32 cellular contexts compared by ENCODE assay signal in the genomic region with DNA sequence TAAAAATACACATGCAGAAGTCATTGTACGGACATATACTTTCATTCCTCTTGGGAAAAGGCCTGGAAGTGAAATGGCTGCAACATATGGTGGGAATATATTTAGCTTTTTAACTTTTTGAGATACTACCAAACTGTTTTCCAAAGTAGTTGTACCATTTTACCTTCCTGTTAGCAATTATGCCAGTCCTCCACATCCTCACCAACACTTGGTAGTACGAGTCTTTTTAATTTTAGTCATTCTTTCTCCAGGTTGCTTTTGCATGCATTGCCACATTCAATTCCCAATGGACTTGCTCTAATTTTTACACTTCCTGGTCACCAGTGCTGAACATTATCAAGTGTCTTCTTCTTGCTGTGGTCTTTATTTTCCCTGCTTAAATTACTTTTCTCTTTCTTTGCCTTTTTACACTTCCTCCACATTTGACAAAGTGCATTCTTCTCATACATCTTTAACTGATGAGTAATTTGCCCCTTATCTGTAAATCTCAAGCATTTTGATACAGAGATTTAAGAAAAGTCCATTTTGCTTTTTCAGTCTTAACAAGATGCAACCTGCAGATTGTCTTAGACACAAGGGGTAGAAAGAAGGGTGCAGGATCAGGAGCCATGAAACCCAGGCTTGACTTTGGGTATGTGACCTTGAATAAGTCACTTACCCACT. TPM values are rescaled to one million over a fixed set of nuclear protein-coding genes. Genes with fewer than 3 reads are reported as not detected.
"Had no signal": no experiment of that assay in that cellular context is flagged by ENCODE, and none has a peak within 500 bp of the region (broad histone marks: within the 10 kb centered on the region; RNA-seq: fewer than 3 reads in every experiment).

No MANE protein-coding gene starts in this region.

- DNase-seq: activated CD4-positive, alpha-beta memory T cell treated with anti-CD3 and anti-CD28 coated beads for 36 hours; activated CD4-positive, alpha-beta T cell treated with anti-CD3 and anti-CD28 coated beads for 36 hours; activated CD4-positive, alpha-beta T cell treated with anti-CD3 and anti-CD28 coated beads, Interleukin-2, amount 10 ng/mL, durations not matched to agents 24 days and 14 days; activated CD4-positive, CD25-positive, alpha-beta regulatory T cell; activated CD4-positive, CD25-positive, alpha-beta regulatory T cell treated with anti-CD3 and anti-CD28 coated beads, Interleukin-2, amount 50 U/mL, for 72 hours; activated CD8-positive, alpha-beta memory T cell treated with anti-CD3 and anti-CD28 coated beads, Interleukin-2, amount 10 ng/mL, durations not matched to agents 7 days and 5 days; activated CD8-positive, alpha-beta memory T cell treated with anti-CD3 and anti-CD28 coated beads, Interleukin-2, amount 50 U/mL, for 4 hours; activated CD8-positive, alpha-beta T cell treated with anti-CD3 and anti-CD28 coated beads, Interleukin-2, amount 10 ng/mL, durations not matched to agents 7 days and 5 days; activated effector memory CD4-positive, alpha-beta T cell treated with anti-CD3 and anti-CD28 coated beads, Interleukin-2, amount 50 U/mL, for 16 hours; activated naive CD4-positive, alpha-beta T cell treated with anti-CD3 and anti-CD28 coated beads for 36 hours; activated naive CD8-positive, alpha-beta T cell treated with anti-CD3 and anti-CD28 coated beads, Interleukin-2, amount 10 ng/mL, durations not matched to agents 7 days and 5 days; activated T-cell treated with anti-CD3 and anti-CD28 coated beads, Interleukin-2, amount 50 U/mL, for 1 hour; activated T-cell treated with anti-CD3 and anti-CD28 coated beads, Interleukin-2, amount 50 U/mL, for 48 hours; central memory CD4-positive, alpha-beta T cell; cerebellar nuclear complex; colonic mucosa; effector CD8-positive, alpha-beta T cell; esophagus squamous epithelium; foreskin melanocyte; heart right ventricle; T-helper 2 cell had no signal

- FAIRE-seq: endometrium, endothelial cell of umbilical vein had no signal

- H3K27ac ChIP-seq: ascending aorta, breast epithelium, cardiac muscle cell, colonic mucosa, epithelial cell of prostate, esophagus squamous epithelium, gastroesophageal sphincter, heart right ventricle had no signal

- H3K9me3 ChIP-seq: ascending aorta, colonic mucosa had no signal

- H3K4me1 ChIP-seq: ascending aorta, colonic mucosa had no signal

- H3K27me3 ChIP-seq: ascending aorta, breast epithelium, cardiac muscle cell, colonic mucosa, esophagus squamous epithelium, gastroesophageal sphincter, heart right ventricle had no signal

- H3K36me3 ChIP-seq: ascending aorta, breast epithelium, cardiac muscle cell, colonic mucosa, esophagus squamous epithelium, gastroesophageal sphincter, heart right ventricle had no signal

- H3K4me3 ChIP-seq: ascending aorta, breast epithelium, cardiac muscle cell, colonic mucosa, esophagus squamous epithelium, gastroesophageal sphincter, heart right ventricle had no signal

RNA-seq across cellular contexts. Expression of a gene that starts 14.5 kb away (rescaled TPM):
- total RNA-seq: activated CD4-positive, alpha-beta memory T cell treated with anti-CD3 and anti-CD28 coated beads for 36 hours; activated CD4-positive, alpha-beta T cell treated with anti-CD3 and anti-CD28 coated beads for 36 hours; activated CD4-positive, alpha-beta T cell treated with anti-CD3 and anti-CD28 coated beads, Interleukin-2, amount 10 ng/mL, durations not matched to agents 24 days and 14 days; activated CD8-positive, alpha-beta memory T cell treated with anti-CD3 and anti-CD28 coated beads for 36 hours; activated CD8-positive, alpha-beta memory T cell treated with anti-CD3 and anti-CD28 coated beads, Interleukin-2, amount 10 ng/mL, durations not matched to agents 7 days and 5 days; activated CD8-positive, alpha-beta T cell treated with anti-CD3 and anti-CD28 coated beads, Interleukin-2, amount 10 ng/mL, durations not matched to agents 7 days and 5 days; activated naive CD4-positive, alpha-beta T cell treated with anti-CD3 and anti-CD28 coated beads for 36 hours; activated naive CD8-positive, alpha-beta T cell treated with anti-CD3 and anti-CD28 coated beads, Interleukin-2, amount 10 ng/mL, durations not matched to agents 7 days and 5 days; activated T-helper 1 cell treated with anti-CD3 and anti-CD28 coated beads, Interleukin-12 subunit alpha, Interleukin-12 subunit beta, Interleukin-2, Interleukin-4 antibody, amounts not matched to agents 30 ng/mL and 10 ng/mL and 1 ng/mL, durations not matched to agents 14 hours and 24 hours and 36 hours; activated T-helper 2 cell treated with anti-CD3 and anti-CD28 coated beads, Interferon-gamma antibody, Interleukin-2, Interleukin-4, amounts not matched to agents 10 μg/mL and 5 μg/mL and 100 μg/mL, durations not matched to agents 14 hours and 24 hours and 36 hours; cardiac muscle cell; glomerular endothelial cell had no signal
- polyA plus RNA-seq: cardiac muscle cell had no signal
